Comparison of ENCODE assay signal across 8 cellular contexts in genomic region chr11:73350908-73351636, GRCh38. TPM values are rescaled to one million over a fixed set of nuclear protein-coding genes. Genes with fewer than 3 reads are reported as not detected.
A peak's percentile ranks its signal among the peaks of the same experiment; 100 is the strongest.
DNase-seq lines count a peak whose midpoint lies in the region; ATAC-seq and TF ChIP-seq lines count a peak whose summit lies in the region.

No MANE protein-coding gene starts in this region.

- POLR2A ChIA-PET in AG04449 (lab: Yijun Ruan, JAX): interaction anchor here (0.8 kb wide), 1 partner anchor 42 kb away, joined by 4 read pairs; no protein-coding TSS in a partner anchor

- TF ChIP-seq CTCF in AG04449 (IDR thresholded peaks at IDR 0.05; ENCODE audit: insufficient read depth, low read length, missing control alignments): peak; percentile 78
- peak; percentile 98 for TF ChIP-seq CTCF in liver (IDR thresholded peaks at IDR 0.05; ENCODE audit: low read depth, low read length, missing input control)

- no peaks in the 10 kb centered on the region for H3K36me3 ChIP-seq in liver (ENCODE audit: control insufficient read depth in 4 of 4, insufficient read depth in 3 of 4, low read depth in 1 of 4, low read length in 3 of 4)

- no peaks in the 10 kb centered on the region for H3K27me3 ChIP-seq in liver (ENCODE audit: control insufficient read depth in 4 of 4, insufficient read depth in 4 of 4, low read length in 3 of 4)

- WGBS in liver: 25% methylated on average over 16 of the region's 16 CpGs

- peak; percentile 92 for TF ChIP-seq RAD21 in liver (IDR thresholded peaks at IDR 0.05)

- H3K4me3 ChIP-seq in AG04449 (ENCODE audit: low read depth, low read length) (no peak overlapping the region), liver (ENCODE audit: low read depth in 1 of 3, low read length in 3 of 3) (no peak overlapping the region)

- CTCF ChIA-PET in AG04449 (lab: Yijun Ruan, JAX): interaction anchor here (0.6 to 18.6 kb wide), 47 partner anchors 10 to 511 kb away, joined by 3 to 263 read pairs (median 5); partner anchors contain the start of genes ARHGEF17, FAM168A, PLEKHB1 and RELT

- peak; percentile 64 to 67 for ATAC-seq in activated CD4-positive, CD25-positive, alpha-beta regulatory T cell treated with anti-CD3 and anti-CD28 coated beads, Interleukin-2, amount 50 U/mL, for 24 hours
- ATAC-seq in HG03175 (IDR thresholded peaks at IDR 0.05; ENCODE audit: unreplicated experiment): no peak

- no peaks in the 10 kb centered on the region for H3K9me3 ChIP-seq in liver (ENCODE audit: control insufficient read depth in 4 of 4, low read length in 3 of 4)

- H3K27ac ChIP-seq in liver (ENCODE audit: low read depth in 1 of 2, low read length in 2 of 2): no peak overlapping the region

- peaks cover 0 to 3% (median 1%) of the 10 kb centered on the region in 4 donors for H3K4me1 ChIP-seq in liver (ENCODE audit: control insufficient read depth in 4 of 4, insufficient read depth in 4 of 4, low read length in 3 of 4)

- no peak for DNase-seq in AG04449 (ENCODE audit: low read depth, low spot score)
- peak; percentile 94 for DNase-seq in GM19240 (ENCODE audit: insufficient read length, low spot score)
- DNase-seq in NCI-H2227 (lab: John Stamatoyannopoulos, UW; ENCODE audit: unreplicated experiment): peak; percentile 83
- DNase-seq in cerebellum (ENCODE audit: low spot score): peak; percentile 79
- peak; percentile 12 to 35 (median 32) for DNase-seq in stimulated activated CD4-positive, alpha-beta T cell treated with anti-CD3 and anti-CD28 coated beads, TNF-alpha, amount 100 ng/mL, for 24 hours (ENCODE audit: low read depth in 3 of 3)

- H3K9ac ChIP-seq in liver (ENCODE audit: low read depth in 1 of 2, low read length in 2 of 2): no peak overlapping the region

TF ChIP-seq in liver, 16 proteins besides CTCF, POLR2A, EP300 and RAD21:
- TF ChIP-seq EGR1 (IDR thresholded peaks at IDR 0.05; ENCODE audit: low read depth in 2 of 2) (no peak), HNF4A (conservative IDR thresholded peaks at IDR 0.05) (no peak), YY1 (IDR thresholded peaks at IDR 0.05) (no peak), TAF1 (conservative IDR thresholded peaks at IDR 0.05) (no peak), FOXA1 (IDR thresholded peaks at IDR 0.05) (no peak), ATF3 (IDR thresholded peaks at IDR 0.05) (no peak), NR2F2 (IDR thresholded peaks at IDR 0.05) (no peak), GABPA (IDR thresholded peaks at IDR 0.05 in 1 of 2, conservative IDR thresholded peaks at IDR 0.05 in 1 of 2) (no peak), ZBTB33 (IDR thresholded peaks at IDR 0.05) (no peak), JUND (IDR thresholded peaks at IDR 0.05) (no peak), FOXA2 (IDR thresholded peaks at IDR 0.05) (no peak), REST (IDR thresholded peaks at IDR 0.05) (no peak), MAX (IDR thresholded peaks at IDR 0.05) (no peak), HNF4G (IDR thresholded peaks at IDR 0.05) (no peak)
TF ChIP-seq in liver: peak in this region for 0.

RNA-seq across cellular contexts. Expression of gene RELT, which starts 25.1 kb away (rescaled TPM):
- total RNA-seq in cerebellum (4.4 TPM), liver (1 to 10 TPM; 3.3 to 8.0 TPM)
- polyA plus RNA-seq in liver: 1 to 10 TPM in 1 of 2 donors, under 1 TPM in 1; 0.21 to 1.3 TPM

RNA-seq across cellular contexts. Expression of gene ARHGEF17, which starts 43.0 kb away (rescaled TPM):
- total RNA-seq in cerebellum (33.0 TPM), liver (10 to 100 TPM in 1 of 2 donors, 1 to 10 TPM in 1; 7.7 to 12.6 TPM)
- polyA plus RNA-seq in liver: 1 to 10 TPM; 2.6 to 3.8 TPM
